ENCODE assay signal across 16 cellular contexts in the genomic region with DNA sequence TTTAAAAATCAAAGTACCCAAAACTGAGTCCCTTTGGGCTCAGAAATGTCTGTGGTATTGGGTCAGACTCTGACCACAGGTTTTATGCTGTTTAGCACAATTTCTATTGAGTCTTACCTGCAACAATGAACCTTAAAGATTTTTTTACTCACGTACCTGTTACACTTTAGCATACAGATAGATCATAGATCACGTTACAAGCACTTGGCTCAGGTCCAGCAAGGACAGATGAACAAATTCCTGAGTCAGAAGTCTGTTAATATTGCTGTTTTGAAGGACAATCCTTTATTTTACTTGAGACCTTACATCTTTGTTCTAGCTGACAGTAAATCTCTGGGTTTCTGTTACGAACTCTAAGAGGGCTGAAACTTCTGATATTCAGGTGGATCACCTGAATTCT. TPM values are rescaled to one million over a fixed set of nuclear protein-coding genes. Genes with fewer than 3 reads are reported as not detected.
DNase-seq lines count a peak whose midpoint lies in the region; ATAC-seq and TF ChIP-seq lines count a peak whose summit lies in the region.
"Had no signal": no experiment of that assay in that cellular context is flagged by ENCODE, and none has a peak within 500 bp of the region (broad histone marks: within the 10 kb centered on the region; RNA-seq: fewer than 3 reads in every experiment).

No MANE protein-coding gene starts in this region.

- no peak for DNase-seq in activated naive CD4-positive, alpha-beta T cell treated with anti-CD3 and anti-CD28 coated beads, Interleukin-2, amount 50 U/mL, for 72 hours (ENCODE audit: low spot score in 2 of 2)
- DNase-seq in activated naive CD4-positive, alpha-beta T cell treated with anti-CD3 and anti-CD28 coated beads, Interleukin-2, amount 10 ng/mL, durations not matched to agents 7 days and 5 days: no peak
- DNase-seq in choroid plexus epithelial cell (ENCODE audit: low read depth): peak; percentile 58
- DNase-seq in suprapubic skin (ENCODE audit: low spot score in 2 of 2): no peak
- no peak for DNase-seq in anterior cingulate cortex (lab: John Stamatoyannopoulos, UW)
- DNase-seq: activated naive CD4-positive, alpha-beta T cell; C1 segment of cervical spinal cord; hippocampal formation; KBM-7; midbrain; NCI-H2081 treated with DMSO at 0.1 percent for 48 hours; WERI-Rb-1 had no signal

- peaks cover 9 to 15% of the 10 kb centered on the region in 2 donors for H3K36me3 Mint-ChIP-seq in activated naive CD4-positive, alpha-beta T cell treated with anti-CD3 and anti-CD28 coated beads, Interleukin-2, amount 50 U/mL, for 72 hours
- peaks cover 72% of the 10 kb centered on the region for H3K36me3 Mint-ChIP-seq in activated naive CD4-positive, alpha-beta T cell treated with anti-CD3 and anti-CD28 coated beads, Interleukin-2, amount 10 ng/mL, durations not matched to agents 7 days and 5 days

- peaks cover 10% of the 10 kb centered on the region for H3K4me1 Mint-ChIP-seq in activated naive CD4-positive, alpha-beta T cell treated with anti-CD3 and anti-CD28 coated beads, Interleukin-2, amount 10 ng/mL, durations not matched to agents 7 days and 5 days

- H3K4me3 ChIP-seq in choroid plexus epithelial cell (ENCODE audit: low read depth, low read length) (no peak overlapping the region), skeletal muscle tissue (ENCODE audit: low read length in 3 of 3) (no peak overlapping the region), suprapubic skin (no peak overlapping the region)
- H3K4me3 ChIP-seq: vagina had no signal

- no peak overlapping the region for H3K4me3 Mint-ChIP-seq in activated naive CD4-positive, alpha-beta T cell treated with anti-CD3 and anti-CD28 coated beads, Interleukin-2, amount 10 ng/mL, durations not matched to agents 7 days and 5 days

- peak overlapping the region; percentile 37 for H3K27ac ChIP-seq in skeletal muscle tissue (ENCODE audit: low read depth, low read length)
- no peak overlapping the region for H3K27ac ChIP-seq in suprapubic skin
- H3K27ac ChIP-seq: WERI-Rb-1 had no signal

- CTCF ChIA-PET in activated naive CD4-positive, alpha-beta T cell treated with anti-CD3 and anti-CD28 coated beads, Interleukin-2, amount 10 ng/mL, durations not matched to agents 7 days and 5 days (lab: Charles Lee): interaction anchor here (1.8 to 2.8 kb wide), 2 partner anchors 34 to 36 kb away, joined by 8 to 10 read pairs; partner anchors contain the start of gene SLC7A6

- H3K9me3 Mint-ChIP-seq in activated naive CD4-positive, alpha-beta T cell treated with anti-CD3 and anti-CD28 coated beads, Interleukin-2, amount 50 U/mL, for 72 hours: no peaks in the 10 kb centered on the region
- H3K9me3 Mint-ChIP-seq in activated naive CD4-positive, alpha-beta T cell treated with anti-CD3 and anti-CD28 coated beads, Interleukin-2, amount 10 ng/mL, durations not matched to agents 7 days and 5 days: no peaks in the 10 kb centered on the region

- H3K27me3 Mint-ChIP-seq in activated naive CD4-positive, alpha-beta T cell treated with anti-CD3 and anti-CD28 coated beads, Interleukin-2, amount 10 ng/mL, durations not matched to agents 7 days and 5 days: no peaks in the 10 kb centered on the region

- peak overlapping the region in 2 of 3 donors; percentile 28 to 68 for H3K9ac ChIP-seq in skeletal muscle tissue (ENCODE audit: low read depth in 1 of 3, low read length in 3 of 3)

- H3K4me1 ChIP-seq in skeletal muscle tissue (ENCODE audit: control insufficient read depth in 3 of 3, insufficient read depth in 3 of 3, low read length in 3 of 3) (peaks cover 18 to 31% (median 27%) of the 10 kb centered on the region in 3 donors), suprapubic skin (peaks cover 32% of the 10 kb centered on the region)

- TF ChIP-seq CTCF in choroid plexus epithelial cell (conservative IDR thresholded peaks at IDR 0.05; ENCODE audit: low read depth, low read length) (no peak), suprapubic skin (IDR thresholded peaks at IDR 0.05) (no peak)

- H3K9me3 ChIP-seq in skeletal muscle tissue (ENCODE audit: control insufficient read depth in 3 of 3, low read length in 3 of 3) (no peaks in the 10 kb centered on the region), suprapubic skin (no peaks in the 10 kb centered on the region)
- H3K9me3 ChIP-seq: vagina had no signal

- TF ChIP-seq EP300 in Ishikawa (IDR thresholded peaks at IDR 0.05; ENCODE audit: borderline replicate concordance) (no peak), suprapubic skin (IDR thresholded peaks at IDR 0.05) (no peak)

- H3K27ac Mint-ChIP-seq in activated naive CD4-positive, alpha-beta T cell treated with anti-CD3 and anti-CD28 coated beads, Interleukin-2, amount 50 U/mL, for 72 hours: peak overlapping the region; percentile 75 to 83
- no peak overlapping the region for H3K27ac Mint-ChIP-seq in activated naive CD4-positive, alpha-beta T cell treated with anti-CD3 and anti-CD28 coated beads, Interleukin-2, amount 10 ng/mL, durations not matched to agents 7 days and 5 days

- H3K27me3 ChIP-seq in skeletal muscle tissue (ENCODE audit: control insufficient read depth in 3 of 3, insufficient read depth in 3 of 3, low read length in 3 of 3) (no peaks in the 10 kb centered on the region), suprapubic skin (no peaks in the 10 kb centered on the region)
- H3K27me3 ChIP-seq: vagina had no signal

- 50% methylated on average over 3 of the region's 3 CpGs for WGBS in suprapubic skin

- ATAC-seq in activated naive CD4-positive, alpha-beta T cell treated with anti-CD3 and anti-CD28 coated beads, Interleukin-2, amount 50 U/mL, for 72 hours: no peak
- ATAC-seq in GM21786 (IDR thresholded peaks at IDR 0.05; ENCODE audit: unreplicated experiment): no peak

- no peak for TF ChIP-seq POLR2A in suprapubic skin (IDR thresholded peaks at IDR 0.05)

- H3K36me3 ChIP-seq in skeletal muscle tissue (ENCODE audit: control insufficient read depth in 3 of 3, insufficient read depth in 3 of 3, low read length in 3 of 3) (peaks cover 56 to 83% (median 81%) of the 10 kb centered on the region in 3 donors), suprapubic skin (peaks cover 64% of the 10 kb centered on the region)

- no peak for TF ChIP-seq RAD21 in Ishikawa (IDR thresholded peaks at IDR 0.05; ENCODE audit: low read depth)

TF ChIP-seq in Ishikawa, 13 proteins besides CTCF, POLR2A, EP300 and RAD21:
- TF ChIP-seq TEAD4 (IDR thresholded peaks at IDR 0.05): no peak
- peak; percentile 53 for TF ChIP-seq NFIC (IDR thresholded peaks at IDR 0.05)

RNA-seq across cellular contexts. Expression of gene SLC7A6OS, which starts 12.8 kb away (rescaled TPM):
- 10 to 100 TPM; 21.4 to 29.6 TPM for total RNA-seq in activated naive CD4-positive, alpha-beta T cell treated with anti-CD3 and anti-CD28 coated beads, Interleukin-2, amount 50 U/mL, for 72 hours
- total RNA-seq in skeletal muscle tissue: 11.0 TPM
- total RNA-seq in suprapubic skin: 10 to 100 TPM in 2 of 4 donors, 1 to 10 TPM in 2; 8.8 to 18.1 (median 10.1) TPM

RNA-seq across cellular contexts. Expression of gene PRMT7, which starts 12.9 kb away (rescaled TPM):
- 10 to 100 TPM; 33.7 to 80.2 TPM for total RNA-seq in activated naive CD4-positive, alpha-beta T cell treated with anti-CD3 and anti-CD28 coated beads, Interleukin-2, amount 50 U/mL, for 72 hours
- total RNA-seq in skeletal muscle tissue (49.1 TPM), suprapubic skin (100 to 1,000 TPM in 1 of 4 donors, 10 to 100 TPM in 3; 38.8 to 101 (median 69.9) TPM)

RNA-seq across cellular contexts. Expression of gene SLC7A6, which starts 33.6 kb away (rescaled TPM):
- 10 to 100 TPM; 69.0 to 97.7 TPM for total RNA-seq in activated naive CD4-positive, alpha-beta T cell treated with anti-CD3 and anti-CD28 coated beads, Interleukin-2, amount 50 U/mL, for 72 hours
- 9.4 TPM for total RNA-seq in skeletal muscle tissue
- 100 to 1,000 TPM in 1 of 4 donors, 10 to 100 TPM in 3; 31.5 to 167 (median 49.0) TPM for total RNA-seq in suprapubic skin

RNA-seq across cellular contexts. Expression of gene PLA2G15, which starts 52.7 kb away (rescaled TPM):
- total RNA-seq in activated naive CD4-positive, alpha-beta T cell treated with anti-CD3 and anti-CD28 coated beads, Interleukin-2, amount 50 U/mL, for 72 hours: 1 to 10 TPM; 9.7 to 9.8 TPM
- total RNA-seq in skeletal muscle tissue (23.0 TPM), suprapubic skin (10 to 100 TPM; 11.2 to 26.6 (median 23.6) TPM)
